In genomic region chr11:76669901-76670474, GRCh38 we compare ENCODE assay signal across 8 cellular contexts. TPM values are rescaled to one million over a fixed set of nuclear protein-coding genes. Genes with fewer than 3 reads are reported as not detected.
DNase-seq lines count a peak whose midpoint lies in the region; ATAC-seq and TF ChIP-seq lines count a peak whose summit lies in the region.

No MANE protein-coding gene starts in this region.

- H3K36me3 Mint-ChIP-seq in central memory CD8-positive, alpha-beta T cell (ENCODE audit: insufficient read depth) = no peaks in the 10 kb centered on the region

- H3K4me3 Mint-ChIP-seq in central memory CD8-positive, alpha-beta T cell = peak overlapping the region; percentile 74

- no peaks in the 10 kb centered on the region for H3K9me3 ChIP-seq in upper lobe of right lung

- peaks cover 37% of the 10 kb centered on the region for H3K4me1 Mint-ChIP-seq in central memory CD8-positive, alpha-beta T cell

- H3K27me3 ChIP-seq in upper lobe of right lung = peaks cover 13% of the 10 kb centered on the region

- H3K27ac Mint-ChIP-seq in central memory CD8-positive, alpha-beta T cell (ENCODE audit: low read depth) = no peak overlapping the region

- H3K27ac ChIP-seq in upper lobe of right lung = peak overlapping the region; percentile 68

- peak; percentile 65 for DNase-seq in Right ventricle myocardium inferior (ENCODE audit: missing footprints)
- no peak for DNase-seq in cardiac septum (ENCODE audit: low spot score)
- no peak for DNase-seq in central memory CD8-positive, alpha-beta T cell (ENCODE audit: low spot score in 2 of 2)
- DNase-seq in lung microvascular endothelial cell (ENCODE audit: low read depth in 2 of 2) = peak; percentile 65 to 86
- peak; percentile 55 for DNase-seq in upper lobe of right lung
- DNase-seq in SW480 (ENCODE audit: low spot score) = no peak
- DNase-seq in GM19238 (ENCODE audit: insufficient read length, low spot score) = no peak

- intact Hi-C loops in Right ventricle myocardium inferior (cut with DNase I) (loop anchor here (5.0 to 10.0 kb wide), 3 partner anchors 53 to 465 kb away; partner anchors contain the start of gene WNT11), cardiac septum (cut with DNase I) (loop anchor here (2.0 kb wide), 2 partner anchors 39 to 91 kb away; no protein-coding TSS in a partner anchor), upper lobe of right lung (cut with DNase I) (loop anchor here (10.0 kb wide), 2 partner anchors 55 to 115 kb away; no protein-coding TSS in a partner anchor)

- no peaks in the 10 kb centered on the region for H3K9me3 Mint-ChIP-seq in central memory CD8-positive, alpha-beta T cell

- H3K27me3 Mint-ChIP-seq in central memory CD8-positive, alpha-beta T cell = peaks cover 16% of the 10 kb centered on the region

- peak overlapping the region; percentile 66 for H3K4me3 ChIP-seq in upper lobe of right lung

- ATAC-seq in Right ventricle myocardium inferior (peak; percentile 32), upper lobe of right lung (no peak), HG02798 (IDR thresholded peaks at IDR 0.05; ENCODE audit: poor library complexity, unreplicated experiment) (no peak)
- no peak for ATAC-seq in central memory CD8-positive, alpha-beta T cell (replicated peaks; ENCODE audit: extremely low read depth, poor library complexity, severe bottlenecking)

- no peaks in the 10 kb centered on the region for H3K36me3 ChIP-seq in upper lobe of right lung

- H3K4me1 ChIP-seq in upper lobe of right lung = peaks cover 44% of the 10 kb centered on the region

- no peak for TF ChIP-seq CTCF in upper lobe of right lung (IDR thresholded peaks at IDR 0.05)

RNA-seq across cellular contexts. Expression of gene LRRC32, which starts 0.6 kb away (rescaled TPM):
- 32.5 TPM for total RNA-seq in Right ventricle myocardium inferior
- 33.5 TPM for total RNA-seq in cardiac septum
- 29.0 and 57.1 TPM in 2 replicates for total RNA-seq in lung microvascular endothelial cell
- 111 TPM for total RNA-seq in upper lobe of right lung

Comparison
In these comparisons a context has a peak if more than half of its experiments do, and no peak if none do; other contexts are left out.
1. DNase-seq: peak in Right ventricle myocardium inferior (single experiment), lung microvascular endothelial cell (2 of 2) and upper lobe of right lung (single experiment); none in cardiac septum (single experiment), central memory CD8-positive, alpha-beta T cell (0 of 2), SW480 (single experiment) and GM19238 (single experiment).